Comparison of ENCODE assay signal across 8 cellular contexts in genomic region chr2:202378001-202378400, GRCh38. TPM values are rescaled to one million over a fixed set of nuclear protein-coding genes. Genes with fewer than 3 reads are reported as not detected.
A peak's percentile ranks its signal among the peaks of the same experiment; 100 is the strongest.
DNase-seq lines count a peak whose midpoint lies in the region; ATAC-seq and TF ChIP-seq lines count a peak whose summit lies in the region.

No MANE protein-coding gene starts in this region.

- H3K9me3 ChIP-seq in BLaER1 = no peaks in the 10 kb centered on the region

- H3K27me3 ChIP-seq in BLaER1 = peaks cover 49% of the 10 kb centered on the region

- TF ChIP-seq CTCF in coronary artery (IDR thresholded peaks at IDR 0.05) (no peak), natural killer cell (IDR thresholded peaks at IDR 0.05) (no peak)

- peak overlapping the region; percentile 87 for H3K9ac ChIP-seq in BLaER1

- peak overlapping the region; percentile 87 for H3K4me2 ChIP-seq in BLaER1

- peaks cover 19% of the 10 kb centered on the region for H3K4me1 ChIP-seq in BLaER1

- H3K9me3 Mint-ChIP-seq in IgD-negative memory B cell = peaks cover 0 to 2% (median 0%) of the 10 kb centered on the region in 3 donors
- no peaks in the 10 kb centered on the region for H3K9me3 Mint-ChIP-seq in natural killer cell

- DNase-seq in coronary artery (ENCODE audit: low spot score) (no peak), natural killer cell (no peak), SIG-M5 treated with dmso at 0.1 percent for 504 hours (lab: John Stamatoyannopoulos, UW; ENCODE audit: unreplicated experiment) (no peak), ureter (ENCODE audit: low spot score) (no peak)

- intact Hi-C loops in natural killer cell (cut with micrococcal nuclease) = loop anchor here (5.0 to 10.0 kb wide), 2 partner anchors 113 to 859 kb away; partner anchors contain the start of genes CYP20A1 and NOP58

- H3K27me3 Mint-ChIP-seq in IgD-negative memory B cell (no peaks in the 10 kb centered on the region), natural killer cell (ENCODE audit: low read depth in 2 of 2) (no peaks in the 10 kb centered on the region)

- ATAC-seq in natural killer cell (no peak), HG03442 (IDR thresholded peaks at IDR 0.05; ENCODE audit: unreplicated experiment) (no peak), GM19395 (IDR thresholded peaks at IDR 0.05; ENCODE audit: unreplicated experiment) (no peak)

- H3K4me3 Mint-ChIP-seq in IgD-negative memory B cell (peak overlapping the region; percentile 95 to 100 (median 98)), natural killer cell (peak overlapping the region; percentile 93)

- H4K20me1 ChIP-seq in BLaER1 = peaks cover 47% of the 10 kb centered on the region

- no peaks in the 10 kb centered on the region for H3K36me3 ChIP-seq in BLaER1

- H3K4me3 ChIP-seq in BLaER1 (peak overlapping the region; percentile 83), coronary artery (peak overlapping the region; percentile 88)

- H3K36me3 Mint-ChIP-seq in IgD-negative memory B cell (peaks cover 2% of the 10 kb centered on the region), natural killer cell (no peaks in the 10 kb centered on the region)

- H3K27ac Mint-ChIP-seq in IgD-negative memory B cell (peak overlapping the region in 2 of 3 donors; percentile 59 to 94), natural killer cell (peak overlapping the region; percentile 72 to 73)

- H3K4me1 Mint-ChIP-seq in IgD-negative memory B cell (peaks cover 20 to 33% (median 29%) of the 10 kb centered on the region in 3 donors), natural killer cell (peaks cover 46 to 48% of the 10 kb centered on the region in 2 donors)

- no peak overlapping the region for H3K27ac ChIP-seq in BLaER1
- peak overlapping the region; percentile 74 to 99 for H3K27ac ChIP-seq in coronary artery

RNA-seq across cellular contexts. Expression of gene BMPR2, which starts 1.9 kb away (rescaled TPM):
- 4.7 TPM for polyA plus RNA-seq in IgD-negative memory B cell
- total RNA-seq in natural killer cell = 10 to 100 TPM; 17.8 to 25.5 (median 23.2) TPM
- 74.6 TPM for total RNA-seq in ureter
